12 cellular contexts compared by ENCODE assay signal in the genomic region with DNA sequence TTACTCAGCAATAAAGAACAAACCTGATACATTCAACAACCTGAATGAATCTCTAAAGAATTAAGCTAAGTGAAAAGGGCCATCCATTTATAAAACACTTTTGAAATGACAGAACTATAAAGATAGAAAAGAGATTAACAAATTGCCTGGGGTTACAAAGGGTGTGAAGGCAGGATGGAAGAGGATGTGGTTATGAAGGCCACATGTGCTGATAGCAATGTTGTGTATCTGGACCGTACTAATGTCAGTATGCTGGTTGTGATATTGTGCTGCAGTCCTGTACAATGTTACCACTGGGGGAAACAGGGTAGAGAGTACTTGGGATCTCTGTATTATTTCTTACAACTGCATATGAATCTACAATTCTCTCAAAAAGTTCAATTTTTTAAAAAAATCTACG. TPM values are rescaled to one million over a fixed set of nuclear protein-coding genes. Genes with fewer than 3 reads are reported as not detected.
DNase-seq lines count a peak whose midpoint lies in the region; ATAC-seq, FAIRE-seq and TF ChIP-seq lines count a peak whose summit lies in the region.
"Had no signal": no experiment of that assay in that cellular context is flagged by ENCODE, and none has a peak within 500 bp of the region (broad histone marks: within the 10 kb centered on the region; RNA-seq: fewer than 3 reads in every experiment).

No MANE protein-coding gene starts in this region.

- H3K4me2 ChIP-seq in keratinocyte (ENCODE audit: control insufficient read depth, extremely low read depth, insufficient read depth, low read depth, low read length): peak overlapping the region; percentile 12

- no peak overlapping the region for H3K9ac ChIP-seq in keratinocyte (ENCODE audit: control insufficient read depth, extremely low read depth, insufficient read depth, low read length)

- TF ChIP-seq CTCF in GM12865 (IDR thresholded peaks at IDR 0.05; ENCODE audit: insufficient read depth, low read depth, low read length, missing control alignments): no peak
- no peak for TF ChIP-seq CTCF in keratinocyte (optimal IDR thresholded peaks at IDR 0.05 in 1 of 3, IDR thresholded peaks at IDR 0.05 in 1 of 3, conservative IDR thresholded peaks at IDR 0.05 in 1 of 3; ENCODE audit: extremely low read depth in 1 of 3, insufficient read depth in 2 of 3, low read length in 3 of 3)

- H3K79me2 ChIP-seq in keratinocyte (ENCODE audit: control insufficient read depth, insufficient read depth, low read length): peaks cover 82% of the 10 kb centered on the region

- H2AFZ ChIP-seq in keratinocyte (ENCODE audit: control insufficient read depth, low read length): no peak overlapping the region

- H3K4me1 ChIP-seq in keratinocyte (ENCODE audit: control insufficient read depth, extremely low read depth, insufficient read depth, low read length): peaks cover 17% of the 10 kb centered on the region

- no peaks in the 10 kb centered on the region for H3K27me3 ChIP-seq in keratinocyte (ENCODE audit: control insufficient read depth, extremely low read depth, insufficient read depth, low read length)
- H3K27me3 ChIP-seq: right atrium auricular region had no signal

- no peak for FAIRE-seq in keratinocyte (lab: Jason Lieb, UNC)

- no peaks in the 10 kb centered on the region for H3K36me3 ChIP-seq in keratinocyte (ENCODE audit: control insufficient read depth in 2 of 2, extremely low read depth in 1 of 2, insufficient read depth in 2 of 2, low read length in 2 of 2)
- H3K36me3 ChIP-seq: right atrium auricular region had no signal

- H3K4me3 ChIP-seq in GM12865 (ENCODE audit: low read depth, low read length) (no peak overlapping the region), keratinocyte (ENCODE audit: control insufficient read depth in 2 of 3, extremely low read depth in 1 of 3, insufficient read depth in 2 of 3, low read depth in 1 of 3, low read length in 3 of 3) (no peak overlapping the region)
- H3K4me3 ChIP-seq: right atrium auricular region had no signal

- H3K27ac ChIP-seq in keratinocyte (ENCODE audit: control insufficient read depth, insufficient read depth, low read length): no peak overlapping the region
- H3K27ac ChIP-seq in substantia nigra (ENCODE audit: low read depth, low read length, poor library complexity, severe bottlenecking): no peak overlapping the region
- H3K27ac ChIP-seq: right atrium auricular region had no signal

- no peaks in the 10 kb centered on the region for H3K9me3 ChIP-seq in keratinocyte (ENCODE audit: control insufficient read depth, low read depth, low read length)
- H3K9me3 ChIP-seq: right atrium auricular region had no signal

- dilution Hi-C loops in keratinocyte (cut with MboI; ENCODE audit: extremely low pct_ligation_motif_present, low sequenced_read_pairs): no loop called here

- no peaks in the 10 kb centered on the region for H4K20me1 ChIP-seq in keratinocyte (ENCODE audit: control insufficient read depth, extremely low read depth, insufficient read depth, low read length)

- H3K9me1 ChIP-seq in keratinocyte (ENCODE audit: control insufficient read depth, extremely low read depth, insufficient read depth, low read length): no peaks in the 10 kb centered on the region

- DNase-seq in GM12865 (ENCODE audit: low read depth) (peak; percentile 27), OCI-M1 (lab: John Stamatoyannopoulos, UW) (peak; percentile 92), keratinocyte (ENCODE audit: low read depth, low spot score) (no peak), cerebellar nuclear complex (lab: John Stamatoyannopoulos, UW) (no peak), substantia nigra (lab: John Stamatoyannopoulos, UW) (no peak), cerebellum (ENCODE audit: low spot score) (no peak), NCI-H69 (lab: John Stamatoyannopoulos, UW) (no peak)
- DNase-seq: activated gamma-delta T cell; effector CD8-positive, alpha-beta T cell; NCI-H446 had no signal

- peak; percentile 40 for ATAC-seq in GM21737 (IDR thresholded peaks at IDR 0.05; ENCODE audit: unreplicated experiment)

RNA-seq across cellular contexts. Expression of a gene that starts 36.4 kb away (rescaled TPM):
- 39.7 to 66.7 TPM (median 53.3 TPM) in 3 replicates for polyA plus RNA-seq in keratinocyte
- 7.6 TPM for polyA plus RNA-seq in keratinocyte (2011; ENCODE audit: low read depth)
- 25.8 and 41.6 TPM in 2 replicates for polyA plus RNA-seq in keratinocyte (2011; cell fraction: cytosol; rRNA removed)
- 62.1 and 78.0 TPM in 2 replicates for polyA plus RNA-seq in keratinocyte (2011; cell fraction: nucleus; rRNA removed)
- polyA plus RNA-seq in keratinocyte (2012; ENCODE audit: low replicate concordance): 32.5 and 65.4 TPM in 2 replicates
- polyA minus RNA-seq in keratinocyte: 58.5 to 102 TPM (median 68.6 TPM) in 3 replicates
- polyA minus RNA-seq in keratinocyte (2011; cell fraction: cytosol; rRNA and poly(A)+ RNA removed): 45.3 TPM
- 48.2 and 67.6 TPM in 2 replicates for polyA minus RNA-seq in keratinocyte (2011; cell fraction: nucleus; rRNA and poly(A)+ RNA removed)
- 50.4 TPM for total RNA-seq in cerebellum

Comparison
In these comparisons a context has a peak if more than half of its experiments do, and no peak if none do; other contexts are left out.
1. DNase-seq: peak in GM12865 (single experiment) and OCI-M1 (single experiment); none in keratinocyte (single experiment), cerebellar nuclear complex (0 of 2), substantia nigra (0 of 49), cerebellum (single experiment) and NCI-H69 (single experiment).